ENCODE assay signal across 9 cellular contexts in the genomic region with DNA sequence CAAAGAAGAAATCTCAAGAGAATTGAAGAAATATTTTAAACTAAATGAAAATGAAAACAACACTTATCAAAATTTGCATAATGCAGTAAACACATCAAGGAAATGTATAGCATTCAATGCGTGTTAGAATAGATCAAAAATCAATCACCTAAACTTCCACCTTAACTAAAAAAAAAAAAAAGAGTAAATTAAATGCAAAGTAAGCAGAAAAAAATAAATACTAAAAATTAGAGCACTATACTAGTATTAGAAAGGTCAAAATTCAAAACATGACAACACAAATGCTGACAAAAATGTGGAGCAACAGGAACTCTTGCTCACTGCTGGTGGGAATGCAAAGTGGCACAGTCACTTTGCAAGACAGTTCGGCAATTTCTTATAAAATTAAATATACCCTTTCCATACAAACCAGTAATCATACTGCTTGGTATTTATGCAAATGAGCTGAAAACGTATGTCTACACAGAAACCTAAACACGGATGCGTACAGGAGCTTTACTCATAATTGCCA.
"Had no signal": no experiment of that assay in that cellular context is flagged by ENCODE, and none has a peak within 500 bp of the region (broad histone marks: within the 10 kb centered on the region; RNA-seq: fewer than 3 reads in every experiment).

No MANE protein-coding gene starts in this region.

- DNase-seq: GM23248, H7, HFFc6, Karpas-422, KBM-7 had no signal

- FAIRE-seq: HTR-8/SVneo had no signal

- H3K4me2 ChIP-seq: KMS-11 had no signal

- H2AFZ ChIP-seq: GM23248 had no signal

- H3K4me1 ChIP-seq: HAP-1 had no signal

- H3K9me3 ChIP-seq: HAP-1 had no signal

- H3K9ac ChIP-seq: GM23248, KMS-11 had no signal

- ATAC-seq: HCT116 had no signal

- H3K4me3 ChIP-seq: GM23248, HAP-1 had no signal

- H3K27ac ChIP-seq: GM23248, KMS-11 had no signal

- H3K36me3 ChIP-seq: HAP-1 had no signal
